Comparison of ENCODE assay signal across 17 cellular contexts in the genomic region with DNA sequence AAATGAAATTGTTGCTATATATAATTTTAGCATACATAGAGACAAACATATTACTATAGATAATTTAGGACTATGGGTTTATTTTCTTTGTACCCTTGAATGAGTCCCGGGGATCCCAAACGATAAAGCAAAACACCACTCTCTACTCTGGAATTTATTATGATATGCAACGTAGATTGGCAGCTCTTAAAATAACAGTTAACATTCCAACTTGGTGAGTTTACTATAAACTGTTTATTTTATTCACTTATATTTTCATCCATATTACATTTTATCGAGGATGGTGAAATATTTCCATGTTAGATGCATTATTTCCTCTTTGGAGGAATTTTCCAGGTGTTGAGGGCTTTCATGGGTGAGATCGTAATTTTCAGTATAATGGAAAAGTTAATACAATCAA.
"Had no signal": no experiment of that assay in that cellular context is flagged by ENCODE, and none has a peak within 500 bp of the region (broad histone marks: within the 10 kb centered on the region; RNA-seq: fewer than 3 reads in every experiment).

No MANE protein-coding gene starts in this region.

- H3K4me3 ChIP-seq: body of pancreas, gastroesophageal sphincter, heart left ventricle, psoas muscle, skin epidermis, suprapubic skin, transverse colon, uterus had no signal

- ATAC-seq: activated CD4-positive, alpha-beta T cell treated with anti-CD3 and anti-CD28 coated beads for 36 hours; body of pancreas; gastroesophageal sphincter; heart left ventricle; left ventricle myocardium superior; psoas muscle; right cardiac atrium; WTC11 had no signal

- DNase-seq: activated CD4-positive, alpha-beta T cell treated with anti-CD3 and anti-CD28 coated beads for 36 hours; activated CD4-positive, alpha-beta T cell treated with anti-CD3 and anti-CD28 coated beads, Interleukin-2, amount 50 U/mL, for 48 hours; activated T-cell treated with anti-CD3 and anti-CD28 coated beads for 4 hours; amygdala; body of pancreas; endodermal cell; heart left ventricle; immature natural killer cell; left ventricle myocardium superior; psoas muscle; right cardiac atrium; transverse colon; uterus had no signal
